In the genomic region with DNA sequence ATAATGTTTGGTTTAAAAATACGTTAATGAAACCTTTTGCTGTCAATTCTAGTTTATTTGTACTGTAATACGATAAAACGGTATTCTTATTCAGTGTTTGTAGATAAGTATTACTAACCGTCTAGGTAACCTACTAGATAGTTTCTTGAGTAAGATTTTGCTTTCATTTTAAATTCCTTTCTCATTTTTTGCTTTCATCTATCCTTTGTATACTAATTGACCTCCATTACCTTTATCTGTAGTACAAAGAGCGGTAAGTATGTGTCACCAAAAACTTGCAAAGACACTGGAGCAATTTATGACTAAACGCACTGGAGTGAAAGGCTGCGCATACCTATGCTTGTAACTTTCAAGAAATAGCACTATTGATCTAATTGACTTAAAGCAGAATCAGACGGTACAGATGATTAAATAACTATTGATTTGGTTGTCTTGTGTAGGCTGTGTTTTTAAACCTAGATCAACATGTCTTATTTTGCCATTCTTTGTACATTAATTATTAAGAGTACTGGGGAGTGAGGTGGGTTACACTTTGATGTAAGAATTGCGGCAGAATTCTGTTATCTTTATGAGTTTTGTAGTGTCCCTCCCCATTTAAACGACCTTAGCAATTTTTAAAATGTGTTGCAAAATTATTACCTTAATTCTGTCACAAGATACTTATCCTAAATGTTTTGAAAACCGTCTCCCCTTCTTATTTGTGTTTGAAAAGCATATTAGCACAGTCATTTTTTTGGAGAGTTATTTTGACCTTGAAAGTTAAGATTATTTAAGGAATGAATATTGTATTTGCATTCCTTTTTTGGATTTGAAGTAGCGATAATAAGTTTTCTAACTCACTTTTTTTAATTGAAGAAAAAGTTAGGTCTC, we compare ENCODE assay signal across 8 cellular contexts. TPM values are rescaled to one million over a fixed set of nuclear protein-coding genes. Genes with fewer than 3 reads are reported as not detected.
DNase-seq lines count a peak whose midpoint lies in the region; ATAC-seq and TF ChIP-seq lines count a peak whose summit lies in the region.

No MANE protein-coding gene starts in this region.

- H3K9me3 ChIP-seq in CD8-positive, alpha-beta memory T cell (ENCODE audit: low read length), result no peaks in the 10 kb centered on the region
- H3K9me3 ChIP-seq in mucosa of rectum (ENCODE audit: control insufficient read depth in 2 of 2, low read length in 2 of 2), result no peaks in the 10 kb centered on the region

- peaks cover 14% of the 10 kb centered on the region for H3K4me1 ChIP-seq in CD8-positive, alpha-beta memory T cell (ENCODE audit: insufficient read depth, low read length)
- peaks cover 24 to 28% of the 10 kb centered on the region in 2 donors for H3K4me1 ChIP-seq in mucosa of rectum (ENCODE audit: control insufficient read depth in 2 of 2, insufficient read depth in 2 of 2, low read length in 2 of 2)

- POLR2A ChIA-PET in CD8-positive, alpha-beta memory T cell (lab: Charles Lee), result no interaction called here

- H3K36me3 Mint-ChIP-seq in CD8-positive, alpha-beta memory T cell, result peaks cover 0 to 11% (median 0%) of the 10 kb centered on the region in 3 donors

- no peak for TF ChIP-seq CTCF in cardiac fibroblast (IDR thresholded peaks at IDR 0.05; ENCODE audit: low read depth, low read length)
- no peak for TF ChIP-seq CTCF in omental fat pad (IDR thresholded peaks at IDR 0.05)

- no peak overlapping the region for H3K27ac ChIP-seq in CD8-positive, alpha-beta memory T cell (ENCODE audit: low read depth, low read length)
- peak overlapping the region in 1 of 2 donors; percentile 97 for H3K27ac ChIP-seq in mucosa of rectum (ENCODE audit: low read depth in 2 of 2, low read length in 2 of 2)

- ATAC-seq in omental fat pad (ENCODE audit: low FRiP score), result no peak
- ATAC-seq in HG02571 (IDR thresholded peaks at IDR 0.05; ENCODE audit: unreplicated experiment), result no peak

- no peaks in the 10 kb centered on the region for H3K27me3 ChIP-seq in CD8-positive, alpha-beta memory T cell (ENCODE audit: insufficient read depth, low read length, poor library complexity, severe bottlenecking)
- no peaks in the 10 kb centered on the region for H3K27me3 ChIP-seq in mucosa of rectum (ENCODE audit: control insufficient read depth in 2 of 2, insufficient read depth in 2 of 2, low read length in 2 of 2)

- H3K27ac Mint-ChIP-seq in CD8-positive, alpha-beta memory T cell, result peak overlapping the region in 4 of 8 donors; percentile 5 to 95 (median 16)

- peak overlapping the region; percentile 95 to 98 for H3K9ac ChIP-seq in mucosa of rectum (ENCODE audit: low read depth in 1 of 2, low read length in 2 of 2)

- H3K4me1 Mint-ChIP-seq in CD8-positive, alpha-beta memory T cell, result peaks cover 43 to 61% (median 56%) of the 10 kb centered on the region in 3 donors

- CTCF ChIA-PET in CD8-positive, alpha-beta memory T cell (lab: Charles Lee), result interaction anchor here (3.0 kb wide), 1 partner anchor 173 kb away, joined by 23 read pairs; no protein-coding TSS in a partner anchor

- no peak for DNase-seq in CD8-positive, alpha-beta memory T cell
- DNase-seq in NAMALWA (ENCODE audit: low spot score) (peak; percentile 4), cardiac fibroblast (ENCODE audit: low read depth in 2 of 2) (peak in 1 of 2 donors; percentile 50), omental fat pad (ENCODE audit: low spot score) (no peak), MV-4-11 (lab: John Stamatoyannopoulos, UW) (no peak)
- DNase-seq in central memory CD4-positive, alpha-beta T cell, result no peak

- H3K36me3 ChIP-seq in CD8-positive, alpha-beta memory T cell (ENCODE audit: insufficient read depth, low read length), result no peaks in the 10 kb centered on the region
- H3K36me3 ChIP-seq in mucosa of rectum (ENCODE audit: control insufficient read depth in 2 of 2, insufficient read depth in 2 of 2, low read length in 2 of 2), result no peaks in the 10 kb centered on the region

- no peaks in the 10 kb centered on the region for H3K9me3 Mint-ChIP-seq in CD8-positive, alpha-beta memory T cell

- peaks cover 3% of the 10 kb centered on the region in 2 donors for H3K27me3 Mint-ChIP-seq in CD8-positive, alpha-beta memory T cell

- no peak overlapping the region for H3K4me3 ChIP-seq in CD8-positive, alpha-beta memory T cell (ENCODE audit: low read length)
- H3K4me3 ChIP-seq in cardiac fibroblast (replicated peaks in 1 of 2; ENCODE audit: low read depth in 2 of 2, low read length in 2 of 2) (peak overlapping the region; percentile 78 to 88), mucosa of rectum (ENCODE audit: low read length in 2 of 2) (peak overlapping the region; percentile 79 to 91)

- peak overlapping the region; percentile 91 to 100 (median 97) for H3K4me3 Mint-ChIP-seq in CD8-positive, alpha-beta memory T cell

RNA-seq across cellular contexts. Expression of a gene that starts 1.9 kb away (rescaled TPM):
- 10 to 100 TPM; 37.9 to 38.2 TPM for total RNA-seq in CD8-positive, alpha-beta memory T cell
- 15.9 TPM for polyA plus RNA-seq in CD8-positive, alpha-beta memory T cell
- 100 to 1,000 TPM; 116 to 125 (median 121) TPM for total RNA-seq in omental fat pad
